ENCODE assay signal across 1 cellular context in the genomic region with DNA sequence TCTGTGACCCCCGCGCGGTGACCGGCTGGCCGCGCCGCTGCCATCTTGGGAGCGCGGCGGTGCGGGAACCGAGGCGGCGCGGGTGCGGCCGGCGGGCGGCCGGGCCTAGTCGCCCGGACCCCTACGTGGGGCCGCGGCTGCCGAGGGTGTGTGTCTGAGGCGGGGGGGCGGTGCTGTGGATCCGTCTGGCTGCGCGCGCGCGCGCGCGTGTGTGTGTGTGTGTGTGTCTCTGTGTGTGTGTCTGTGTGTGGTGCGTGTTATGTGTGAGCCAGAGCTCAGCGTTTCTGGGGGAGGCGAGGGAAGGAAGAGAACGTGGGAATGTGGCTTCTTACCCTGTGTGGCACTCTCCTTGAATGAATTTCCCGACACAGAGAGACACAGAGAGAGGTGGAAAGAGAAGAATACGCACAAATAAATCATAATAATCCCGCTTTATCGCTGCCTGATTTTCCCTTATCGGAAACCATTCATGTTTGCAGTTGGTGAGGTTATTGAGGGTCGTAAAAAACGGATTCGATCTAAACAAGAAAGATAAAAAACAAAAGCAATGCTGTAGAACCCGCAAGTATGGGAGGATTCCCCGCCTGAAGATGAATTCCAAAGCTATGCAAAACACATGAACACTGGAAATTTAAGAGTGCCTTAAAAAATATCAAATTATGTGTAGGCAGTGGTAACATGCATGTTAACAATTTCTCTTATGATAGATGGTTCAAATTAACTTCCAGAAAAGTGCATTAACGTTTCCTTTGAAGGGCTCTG.
TF ChIP-seq lines count a peak whose summit lies in the region.

No MANE protein-coding gene starts in this region.

TF ChIP-seq in SK-N-SH, 30 proteins besides CTCF, POLR2A, EP300 and RAD21 (continued from another document):
- TF ChIP-seq, protein P1, sequence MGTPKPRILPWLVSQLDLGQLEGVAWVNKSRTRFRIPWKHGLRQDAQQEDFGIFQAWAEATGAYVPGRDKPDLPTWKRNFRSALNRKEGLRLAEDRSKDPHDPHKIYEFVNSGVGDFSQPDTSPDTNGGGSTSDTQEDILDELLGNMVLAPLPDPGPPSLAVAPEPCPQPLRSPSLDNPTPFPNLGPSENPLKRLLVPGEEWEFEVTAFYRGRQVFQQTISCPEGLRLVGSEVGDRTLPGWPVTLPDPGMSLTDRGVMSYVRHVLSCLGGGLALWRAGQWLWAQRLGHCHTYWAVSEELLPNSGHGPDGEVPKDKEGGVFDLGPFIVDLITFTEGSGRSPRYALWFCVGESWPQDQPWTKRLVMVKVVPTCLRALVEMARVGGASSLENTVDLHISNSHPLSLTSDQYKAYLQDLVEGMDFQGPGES (IDR thresholded peaks at IDR 0.05; ENCODE audit: low read depth, low read length) = no peak
